ENCODE assay signal across 16 cellular contexts in genomic region chr5:92605591-92605990, GRCh38.
DNase-seq lines count a peak whose midpoint lies in the region; ATAC-seq and TF ChIP-seq lines count a peak whose summit lies in the region.
"Had no signal": no experiment of that assay in that cellular context is flagged by ENCODE, and none has a peak within 500 bp of the region (broad histone marks: within the 10 kb centered on the region; RNA-seq: fewer than 3 reads in every experiment).

No MANE protein-coding gene starts in this region.

- ATAC-seq in SK-N-SH treated with all-trans-retinoic acid at 6 μM for 48 hours (peak; percentile 58; the same call in 1 of the 3 replicates), GM21737 (IDR thresholded peaks at IDR 0.05; ENCODE audit: unreplicated experiment) (no peak)
- ATAC-seq: GM23338 had no signal

- DNase-seq in NCI-H1436 treated with DMSO at 0.1 percent for 48 hours (lab: John Stamatoyannopoulos, UW) (peak; percentile 51), NCI-H1436 (lab: John Stamatoyannopoulos, UW) (no peak), NCI-H146 treated with DMSO at 0.1 percent for 48 hours (lab: John Stamatoyannopoulos, UW; ENCODE audit: unreplicated experiment) (peak; percentile 57), left kidney (ENCODE audit: low read depth, low spot score) (peak; percentile 5), substantia nigra (lab: John Stamatoyannopoulos, UW) (no peak), NCI-H2029 (lab: John Stamatoyannopoulos, UW) (no peak)
- DNase-seq: 8988T; DMS79; GDM1; MG63; NCI-H2171; NCI-H446 treated with DMSO at 0.1 percent for 48 hours; NK-92 treated with Interleukin-12 subunit alpha and Interleukin-12 subunit beta, amount 100 ng/mL, for 24 hours had no signal

- H3K27ac ChIP-seq in substantia nigra (ENCODE audit: low read depth, low read length, poor library complexity, severe bottlenecking) = no peak overlapping the region

TF ChIP-seq in SK-N-SH treated with all-trans-retinoic acid at 6 μM for 48 hours, 23 proteins besides CTCF, POLR2A, EP300 and RAD21:
- TF ChIP-seq SNAI2 (CRISPR knock-in tag; IDR thresholded peaks at IDR 0.05) = no peak
- TF ChIP-seq CSDC2 (CRISPR knock-in tag; IDR thresholded peaks at IDR 0.05) = no peak
- peak; percentile 59; the same call in 1 of the 2 replicates for TF ChIP-seq TCF4 (CRISPR knock-in tag; IDR thresholded peaks at IDR 0.05; ENCODE audit: borderline replicate concordance)
- TF ChIP-seq ISL1 (CRISPR knock-in tag; IDR thresholded peaks at IDR 0.05) = no peak
- TF ChIP-seq ZNF565 (CRISPR knock-in tag; conservative IDR thresholded peaks at IDR 0.05; ENCODE audit: low read depth) = 0 out of 2 replicates have a peak, but pooled peaks have one; percentile 13
- no peak for TF ChIP-seq GLIS3 (CRISPR knock-in tag; IDR thresholded peaks at IDR 0.05)
- TF ChIP-seq ZNF8 (CRISPR knock-in tag; IDR thresholded peaks at IDR 0.05) = no peak
- TF ChIP-seq, protein P1, sequence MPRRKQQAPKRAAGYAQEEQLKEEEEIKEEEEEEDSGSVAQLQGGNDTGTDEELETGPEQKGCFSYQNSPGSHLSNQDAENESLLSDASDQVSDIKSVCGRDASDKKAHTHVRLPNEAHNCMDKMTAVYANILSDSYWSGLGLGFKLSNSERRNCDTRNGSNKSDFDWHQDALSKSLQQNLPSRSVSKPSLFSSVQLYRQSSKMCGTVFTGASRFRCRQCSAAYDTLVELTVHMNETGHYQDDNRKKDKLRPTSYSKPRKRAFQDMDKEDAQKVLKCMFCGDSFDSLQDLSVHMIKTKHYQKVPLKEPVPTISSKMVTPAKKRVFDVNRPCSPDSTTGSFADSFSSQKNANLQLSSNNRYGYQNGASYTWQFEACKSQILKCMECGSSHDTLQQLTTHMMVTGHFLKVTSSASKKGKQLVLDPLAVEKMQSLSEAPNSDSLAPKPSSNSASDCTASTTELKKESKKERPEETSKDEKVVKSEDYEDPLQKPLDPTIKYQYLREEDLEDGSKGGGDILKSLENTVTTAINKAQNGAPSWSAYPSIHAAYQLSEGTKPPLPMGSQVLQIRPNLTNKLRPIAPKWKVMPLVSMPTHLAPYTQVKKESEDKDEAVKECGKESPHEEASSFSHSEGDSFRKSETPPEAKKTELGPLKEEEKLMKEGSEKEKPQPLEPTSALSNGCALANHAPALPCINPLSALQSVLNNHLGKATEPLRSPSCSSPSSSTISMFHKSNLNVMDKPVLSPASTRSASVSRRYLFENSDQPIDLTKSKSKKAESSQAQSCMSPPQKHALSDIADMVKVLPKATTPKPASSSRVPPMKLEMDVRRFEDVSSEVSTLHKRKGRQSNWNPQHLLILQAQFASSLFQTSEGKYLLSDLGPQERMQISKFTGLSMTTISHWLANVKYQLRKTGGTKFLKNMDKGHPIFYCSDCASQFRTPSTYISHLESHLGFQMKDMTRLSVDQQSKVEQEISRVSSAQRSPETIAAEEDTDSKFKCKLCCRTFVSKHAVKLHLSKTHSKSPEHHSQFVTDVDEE (CRISPR knock-in tag; IDR thresholded peaks at IDR 0.05) = peak; percentile 60; the same call in 1 of the 2 replicates

Comparison
In these comparisons a context has a peak if more than half of its experiments do, and no peak if none do; other contexts are left out.
1. DNase-seq: peak in NCI-H1436 treated with DMSO at 0.1 percent for 48 hours (single experiment), NCI-H146 treated with DMSO at 0.1 percent for 48 hours (single experiment) and left kidney (single experiment); none in NCI-H1436 (single experiment), substantia nigra (0 of 49) and NCI-H2029 (single experiment).